ENCODE assay signal across 21 cellular contexts in genomic region chr12:51075390-51075789, GRCh38. TPM values are rescaled to one million over a fixed set of nuclear protein-coding genes. Genes with fewer than 3 reads are reported as not detected.
DNase-seq lines count a peak whose midpoint lies in the region; ATAC-seq, FAIRE-seq and TF ChIP-seq lines count a peak whose summit lies in the region.
"Had no signal": no experiment of that assay in that cellular context is flagged by ENCODE, and none has a peak within 500 bp of the region (broad histone marks: within the 10 kb centered on the region; RNA-seq: fewer than 3 reads in every experiment).

No MANE protein-coding gene starts in this region.

- H3K9ac ChIP-seq in astrocyte (ENCODE audit: low read length) (no peak overlapping the region), trophoblast cell (ENCODE audit: low read length) (no peak overlapping the region)
- H3K9ac ChIP-seq: GM23248 had no signal

- H3K27me3 ChIP-seq in right cardiac atrium (ENCODE audit: control insufficient read depth, insufficient read depth) (no peaks in the 10 kb centered on the region), astrocyte (ENCODE audit: insufficient read depth, low read length) (no peaks in the 10 kb centered on the region), trophoblast cell (ENCODE audit: insufficient read depth, low read length) (no peaks in the 10 kb centered on the region)

- no peak overlapping the region for H3K4me2 ChIP-seq in astrocyte (ENCODE audit: low read length)
- H3K4me2 ChIP-seq in trophoblast cell (ENCODE audit: low read length) = no peak overlapping the region

- H2AFZ ChIP-seq in astrocyte (ENCODE audit: low read depth, low read length) (no peak overlapping the region), trophoblast cell (ENCODE audit: insufficient read depth, low read length, poor library complexity) (no peak overlapping the region)
- H2AFZ ChIP-seq: GM23248 had no signal

- H3K9me3 Mint-ChIP-seq in astrocyte (ENCODE audit: unreplicated experiment) (peaks cover 2% of the 10 kb centered on the region), immature natural killer cell (no peaks in the 10 kb centered on the region)
- H3K9me3 Mint-ChIP-seq: IgD-negative memory B cell had no signal

- H3K36me3 Mint-ChIP-seq in astrocyte (ENCODE audit: low read depth, unreplicated experiment) = peaks cover 2% of the 10 kb centered on the region
- peaks cover 4 to 35% (median 16%) of the 10 kb centered on the region in 3 donors for H3K36me3 Mint-ChIP-seq in immature natural killer cell

- H3K36me3 ChIP-seq in astrocyte (ENCODE audit: insufficient read depth, low read length) (peaks cover 22% of the 10 kb centered on the region), trophoblast cell (ENCODE audit: control insufficient read depth in 1 of 2, insufficient read depth in 2 of 2, low read length in 2 of 2) (peaks cover 23 to 43% of the 10 kb centered on the region in 2 experiments)

- H3K4me1 ChIP-seq in right cardiac atrium (ENCODE audit: control insufficient read depth, insufficient read depth, low read length) (peaks cover 8% of the 10 kb centered on the region), astrocyte (ENCODE audit: insufficient read depth, low read length) (no peaks in the 10 kb centered on the region), trophoblast cell (ENCODE audit: control insufficient read depth in 1 of 2, insufficient read depth in 2 of 2, low read length in 2 of 2) (peaks cover 4 to 7% of the 10 kb centered on the region in 2 experiments)

- H3K9me3 ChIP-seq in right cardiac atrium (ENCODE audit: control insufficient read depth, low read length) = no peaks in the 10 kb centered on the region
- H3K9me3 ChIP-seq in astrocyte (ENCODE audit: insufficient read depth, low read depth, low read length) = no peaks in the 10 kb centered on the region
- no peaks in the 10 kb centered on the region for H3K9me3 ChIP-seq in trophoblast cell (ENCODE audit: insufficient read depth, low read depth, low read length)

- no peak overlapping the region for H3K23ac ChIP-seq in trophoblast cell (ENCODE audit: low read length)

- peak overlapping the region; percentile 88 for H3K4ac ChIP-seq in trophoblast cell (ENCODE audit: low read depth, low read length)

- H3K4me3 ChIP-seq in right cardiac atrium (ENCODE audit: low read length) = no peak overlapping the region
- H3K4me3 ChIP-seq in astrocyte (ENCODE audit: insufficient read depth, low read depth, low read length) = no peak overlapping the region
- no peak overlapping the region for H3K4me3 ChIP-seq in trophoblast cell (ENCODE audit: low read depth, low read length)
- H3K4me3 ChIP-seq: GM23248 had no signal

- no peak overlapping the region for H4K12ac ChIP-seq in trophoblast cell (ENCODE audit: low read depth, low read length)

- peaks cover 61% of the 10 kb centered on the region for H3K79me2 ChIP-seq in astrocyte (ENCODE audit: insufficient read depth, low read length)
- H3K79me2 ChIP-seq in trophoblast cell (ENCODE audit: control insufficient read depth, insufficient read depth, low read length, poor library complexity) = peaks cover 4% of the 10 kb centered on the region

- intact Hi-C loops in right cardiac atrium (cut with DNase I) (no loop called here), cardiac septum (cut with DNase I) (no loop called here)

- no peak overlapping the region for H2BK12ac ChIP-seq in trophoblast cell (ENCODE audit: low read length)

- 89% methylated on average over 5 of the region's 5 CpGs for WGBS in right cardiac atrium
- no CpG with 5 or more reads among the region's 5 CpGs for WGBS in trophoblast cell (ENCODE audit: extremely low coverage, insufficient coverage, insufficient read length)

- no peak overlapping the region for H2AK5ac ChIP-seq in trophoblast cell (ENCODE audit: low read length)

- peaks cover 65% of the 10 kb centered on the region for H4K20me1 ChIP-seq in astrocyte (ENCODE audit: insufficient read depth, low read length)

- ATAC-seq in right cardiac atrium (no peak), GM21447 (IDR thresholded peaks at IDR 0.05; ENCODE audit: unreplicated experiment) (no peak)
- no peak for ATAC-seq in activated CD4-positive, CD25-positive, alpha-beta regulatory T cell treated with anti-CD3 and anti-CD28 coated beads, Interleukin-2, amount 50 U/mL, for 24 hours

- TF ChIP-seq CTCF in astrocyte (IDR thresholded peaks at IDR 0.05; ENCODE audit: insufficient read depth, low read depth, low read length) = no peak

- H2BK120ac ChIP-seq in trophoblast cell (ENCODE audit: insufficient read depth, low read length, poor library complexity) = no peak overlapping the region

- no peak overlapping the region for H4K8ac ChIP-seq in trophoblast cell (ENCODE audit: low read depth, low read length)

- H3K4me1 Mint-ChIP-seq in astrocyte (ENCODE audit: low read depth, unreplicated experiment) = peaks cover 33% of the 10 kb centered on the region
- peaks cover 4 to 23% of the 10 kb centered on the region in 2 donors for H3K4me1 Mint-ChIP-seq in immature natural killer cell

- no peaks in the 10 kb centered on the region for H3K27me3 Mint-ChIP-seq in astrocyte (ENCODE audit: low read depth, unreplicated experiment)
- H3K27me3 Mint-ChIP-seq in immature natural killer cell (ENCODE audit: low read depth in 3 of 3) = no peaks in the 10 kb centered on the region
- H3K27me3 Mint-ChIP-seq: IgD-negative memory B cell had no signal

- H3K27ac Mint-ChIP-seq in astrocyte (ENCODE audit: unreplicated experiment) (peak overlapping the region; percentile 7), immature natural killer cell (no peak overlapping the region)
- H3K27ac Mint-ChIP-seq: IgD-negative memory B cell had no signal

- DNase-seq in right cardiac atrium = no peak
- DNase-seq in cardiac septum (ENCODE audit: low spot score) = no peak
- no peak for DNase-seq in astrocyte (ENCODE audit: low read depth)
- no peak for DNase-seq in trophoblast cell
- no peak for DNase-seq in inferior parietal cortex (ENCODE audit: extremely low spot score)
- no peak for DNase-seq in immature natural killer cell
- DNase-seq: C1 segment of cervical spinal cord, GF-D8, GM23248, HCEC 1CT, Kasumi-1, NCI-H1436 treated with DMSO at 0.1 percent for 48 hours, NCI-H2029 treated with DMSO at 0.1 percent for 48 hours, NCI-H774 had no signal

- H3K4me3 Mint-ChIP-seq in astrocyte (ENCODE audit: unreplicated experiment) (no peak overlapping the region), immature natural killer cell (no peak overlapping the region)
- H3K4me3 Mint-ChIP-seq: IgD-negative memory B cell had no signal

- no peaks in the 10 kb centered on the region for H3K79me1 ChIP-seq in trophoblast cell (ENCODE audit: low read length)

- H4K91ac ChIP-seq in trophoblast cell (ENCODE audit: low read depth, low read length) = no peak overlapping the region

- H3K27ac ChIP-seq in right cardiac atrium (ENCODE audit: low read length) (peak overlapping the region; percentile 9), astrocyte (ENCODE audit: low read depth, low read length) (no peak overlapping the region), trophoblast cell (ENCODE audit: low read depth, low read length) (no peak overlapping the region)
- H3K27ac ChIP-seq: GM23248, HL-60 had no signal

- H3K18ac ChIP-seq in trophoblast cell (ENCODE audit: low read length) = no peak overlapping the region

- no peak overlapping the region for H3K14ac ChIP-seq in trophoblast cell (ENCODE audit: low read length)

- no peak for FAIRE-seq in astrocyte (lab: Jason Lieb, UNC)
- FAIRE-seq: GM12891, GM18507, HTR-8/SVneo had no signal

- H2BK5ac ChIP-seq in trophoblast cell (ENCODE audit: low read depth, low read length, poor library complexity) = no peak overlapping the region

RNA-seq across cellular contexts. Expression of gene CSRNP2, which starts 8.0 kb away (rescaled TPM):
- 10 to 100 TPM; 18.5 to 24.9 (median 20.9) TPM for total RNA-seq in right cardiac atrium
- polyA plus RNA-seq in right cardiac atrium = 13.2 TPM
- 30.1 TPM for total RNA-seq in cardiac septum
- total RNA-seq in astrocyte = 57.8 and 61.6 TPM in 2 replicates
- polyA plus RNA-seq in trophoblast cell (2013) = 24.1 and 24.9 TPM in 2 replicates
- polyA plus RNA-seq in immature natural killer cell = 1 to 10 TPM in 2 of 3 donors, under 1 TPM in 1; 0.90 to 7.9 (median 7.2) TPM

RNA-seq across cellular contexts. Expression of gene LETMD1, which starts 27.3 kb away (rescaled TPM):
- total RNA-seq in right cardiac atrium = 10 to 100 TPM; 29.8 to 33.9 (median 32.0) TPM
- polyA plus RNA-seq in right cardiac atrium = 28.2 TPM
- 27.3 TPM for total RNA-seq in cardiac septum
- 25.2 and 26.4 TPM in 2 replicates for total RNA-seq in astrocyte
- polyA plus RNA-seq in trophoblast cell (2013) = 21.3 TPM in 2 replicates
- 10 to 100 TPM; 14.9 to 40.4 (median 17.7) TPM for polyA plus RNA-seq in immature natural killer cell

RNA-seq across cellular contexts. Expression of gene SLC11A2, which starts 49.2 kb away (rescaled TPM):
- 10 to 100 TPM; 42.6 to 52.4 (median 50.0) TPM for total RNA-seq in right cardiac atrium
- polyA plus RNA-seq in right cardiac atrium = 19.0 TPM
- total RNA-seq in cardiac septum = 22.0 TPM
- 35.5 and 40.0 TPM in 2 replicates for total RNA-seq in astrocyte
- polyA plus RNA-seq in trophoblast cell (2013) = 33.1 and 33.8 TPM in 2 replicates
- polyA plus RNA-seq in immature natural killer cell = 10 to 100 TPM in 2 of 3 donors, 1 to 10 TPM in 1; 9.7 to 14.8 (median 11.2) TPM
